22 cellular contexts compared by ENCODE assay signal in genomic region chr14:62645649-62646048, GRCh38.
"Had no signal": no experiment of that assay in that cellular context is flagged by ENCODE, and none has a peak within 500 bp of the region (broad histone marks: within the 10 kb centered on the region; RNA-seq: fewer than 3 reads in every experiment).

No MANE protein-coding gene starts in this region.

- H3K27me3 Mint-ChIP-seq: stimulated activated naive B cell treated with anti-CD40 and anti-IgM and Interleukin-4, amounts not matched to agents 10 μg/mL and 1 μg/mL and 100 μg/mL, for 72 hours had no signal

- H3K4me1 ChIP-seq: breast epithelium, thyroid gland had no signal

- H3K4me3 Mint-ChIP-seq: activated CD8-positive, alpha-beta T cell treated with anti-CD3 and anti-CD28 coated beads, Interleukin-2, amount 10 ng/mL, durations not matched to agents 7 days and 5 days; natural killer cell; stimulated activated naive B cell treated with anti-CD40 and anti-IgM and Interleukin-4, amounts not matched to agents 10 μg/mL and 1 μg/mL and 100 μg/mL, for 72 hours; WTC11 had no signal

- H3K27me3 ChIP-seq: breast epithelium, thyroid gland had no signal

- H3K9me3 ChIP-seq: breast epithelium, thyroid gland had no signal

- H3K36me3 Mint-ChIP-seq: activated naive CD4-positive, alpha-beta T cell treated with anti-CD3 and anti-CD28 coated beads, Interleukin-2, amount 50 U/mL, for 72 hours; natural killer cell; stimulated activated naive B cell treated with anti-CD40 and anti-IgM and Interleukin-4, amounts not matched to agents 10 μg/mL and 1 μg/mL and 100 μg/mL, for 72 hours had no signal

- H3K27ac ChIP-seq: breast epithelium, thyroid gland had no signal

- H3K4me1 Mint-ChIP-seq: natural killer cell; stimulated activated naive B cell treated with anti-CD40 and anti-IgM and Interleukin-4, amounts not matched to agents 10 μg/mL and 1 μg/mL and 100 μg/mL, for 72 hours; WTC11 had no signal

- H3K4me3 ChIP-seq: breast epithelium, thyroid gland had no signal

- H3K27ac Mint-ChIP-seq: activated CD8-positive, alpha-beta T cell treated with anti-CD3 and anti-CD28 coated beads, Interleukin-2, amount 10 ng/mL, durations not matched to agents 7 days and 5 days; activated naive CD4-positive, alpha-beta T cell treated with anti-CD3 and anti-CD28 coated beads, Interleukin-2, amount 50 U/mL, for 72 hours; natural killer cell; stimulated activated naive B cell treated with anti-CD40 and anti-IgM and Interleukin-4, amounts not matched to agents 10 μg/mL and 1 μg/mL and 100 μg/mL, for 72 hours; WTC11 had no signal

- DNase-seq: activated CD4-positive, alpha-beta T cell treated with anti-CD3 and anti-CD28 coated beads for 4 hours; activated CD8-positive, alpha-beta memory T cell treated with anti-CD3 and anti-CD28 coated beads, Interleukin-2, amount 50 U/mL, for 4 hours; activated CD8-positive, alpha-beta T cell treated with anti-CD3 and anti-CD28 coated beads, Interleukin-2, amount 10 ng/mL, durations not matched to agents 7 days and 5 days; activated gamma-delta T cell; activated T-cell treated with anti-CD3 and anti-CD28 coated beads, Interleukin-2, amount 50 U/mL, for 48 hours; amygdala; glutamatergic neuron; hypothalamus; kidney glomerular epithelial cell; left ventricle myocardium superior; mesendoderm; natural killer cell; nucleus accumbens; posterior cingulate gyrus; retina; stimulated activated CD4-positive, alpha-beta T cell treated with anti-CD3 and anti-CD28 coated beads, Interleukin-15, amount 100 ng/mL, for 24 hours; stimulated activated CD4-positive, alpha-beta T cell treated with anti-CD3 and anti-CD28 coated beads, Interleukin-4, amount 100 ng/mL, for 1 hour; stimulated activated naive B cell treated with anti-CD40 and anti-IgM and Interleukin-4, amounts not matched to agents 10 μg/mL and 1 μg/mL and 100 μg/mL, for 72 hours; thyroid gland had no signal

- H3K9me3 Mint-ChIP-seq: activated naive CD4-positive, alpha-beta T cell treated with anti-CD3 and anti-CD28 coated beads, Interleukin-2, amount 50 U/mL, for 72 hours had no signal

- H3K36me3 ChIP-seq: breast epithelium, thyroid gland had no signal
